Comparison of ENCODE assay signal across 8 cellular contexts in genomic region chr3:136862611-136862951, GRCh38. TPM values are rescaled to one million over a fixed set of nuclear protein-coding genes. Genes with fewer than 3 reads are reported as not detected.
DNase-seq lines count a peak whose midpoint lies in the region; ATAC-seq, FAIRE-seq and TF ChIP-seq lines count a peak whose summit lies in the region.

No MANE protein-coding gene starts in this region.

- CTCF ChIA-PET in K562 (lab: Yijun Ruan, JAX; ENCODE audit: low intra/inter-chr PET ratio), result no interaction called here

- H3K9me3 ChIP-seq in K562 (replicated peaks; ENCODE audit: control insufficient read depth, insufficient read depth, low read depth, low read length) (no peaks in the 10 kb centered on the region), iPS-18c (ENCODE audit: control insufficient read depth, insufficient read depth, low read length) (no peaks in the 10 kb centered on the region), small intestine (ENCODE audit: control insufficient read depth, low read depth) (no peaks in the 10 kb centered on the region)

- no TSS peak for BruUV-seq in K562 (replicated peaks; lab: Mats Ljungman, UMichigan)

- intact Hi-C loops in K562 (cut with micrococcal nuclease), result loop anchor here (2.0 to 5.0 kb wide), 3 partner anchors 95 to 152 kb away; partner anchors contain the start of genes IL20RB and STAG1

- TF ChIP-seq CTCF in K562 (IDR thresholded peaks at IDR 0.05 in 2 of 3, conservative IDR thresholded peaks at IDR 0.05 in 1 of 3; ENCODE audit: insufficient read depth in 2 of 3, low read depth in 1 of 3, low read length in 3 of 3), result no peak

- WGBS in K562 (ENCODE audit: insufficient coverage, low coverage, missing lambda C conversion rate), result 0% methylated on average over 3 of the region's 29 CpGs
- 0 to 1% (median 0%) methylated on average over 15 to 29 of the region's 29 CpGs for WGBS in small intestine, 3 donors

- H3K4me3 ChIP-seq in Jurkat, Clone E6-1 (ENCODE audit: low read length), result peak overlapping the region; percentile 91
- H3K4me3 ChIP-seq in K562, result peak overlapping the region; percentile 97
- peak overlapping the region; percentile 94 for H3K4me3 ChIP-seq in iPS-18c (ENCODE audit: insufficient read depth, low read depth, low read length)
- peak overlapping the region; percentile 74 to 81 for H3K4me3 ChIP-seq in small intestine (ENCODE audit: low read depth in 1 of 2, low read length in 2 of 2)

- no peak for TF ChIP-seq EP300 in K562 (IDR thresholded peaks at IDR 0.05; ENCODE audit: low read length)

- TF ChIP-seq RAD21 in K562 (CRISPR knock-in tag; conservative IDR thresholded peaks at IDR 0.05 in 1 of 2, IDR thresholded peaks at IDR 0.05 in 1 of 2), result no peak

- peak overlapping the region; percentile 87 for H3K4me2 ChIP-seq in K562 (ENCODE audit: insufficient read depth, low read length)

- TF ChIP-seq POLR2A in K562 (conservative IDR thresholded peaks at IDR 0.05), result no peak

- no peaks in the 10 kb centered on the region for H3K9me1 ChIP-seq in K562 (ENCODE audit: control insufficient read depth, insufficient read depth, low read length)

- ATAC-seq in GM21619 (IDR thresholded peaks at IDR 0.05; ENCODE audit: unreplicated experiment) (peak; percentile 18), K562 (peak; percentile 67)

- H3K9ac ChIP-seq in K562 (ENCODE audit: insufficient read depth in 1 of 2, low read depth in 2 of 2, low read length in 2 of 2), result peak overlapping the region; percentile 85 to 99

- peaks cover 8% of the 10 kb centered on the region; the same call in 2 of the 3 replicates for H3K36me3 ChIP-seq in K562 (ENCODE audit: control insufficient read depth, insufficient read depth, low read length)
- no peaks in the 10 kb centered on the region for H3K36me3 ChIP-seq in small intestine (ENCODE audit: control insufficient read depth in 2 of 2, insufficient read depth in 2 of 2, low read length in 2 of 2)

- FAIRE-seq in K562 (lab: Jason Lieb, UNC) (no peak), small intestine (lab: Jason Lieb, UNC) (no peak)

- in situ Hi-C loops in SK-MEL-5 (cut with HindIII; ENCODE audit: low pct_unique_long_range_greater_than_20kb, low sequenced_read_pairs), result no loop called here
- in situ Hi-C loops in K562 (cut with MboI), result no loop called here

- DNase-seq in DMS79 (lab: John Stamatoyannopoulos, UW) (peak; percentile 44), SK-MEL-5 (ENCODE audit: low read depth, low spot score) (peak; percentile 59), K562 (ENCODE audit: extremely low read depth in 1 of 4, low spot score in 3 of 4) (peak; percentile 34 to 64 (median 49)), small intestine (peak; percentile 51), superior temporal gyrus (ENCODE audit: extremely low spot score) (no peak)
- DNase-seq in Jurkat, Clone E6-1 (ENCODE audit: low read depth, low spot score), result no peak

- no peaks in the 10 kb centered on the region; the same call in 1 of the 2 replicates for H4K20me1 ChIP-seq in K562 (replicated peaks; ENCODE audit: control insufficient read depth, insufficient read depth, low read length)

- H2AFZ ChIP-seq in K562 (ENCODE audit: low read depth, low read length), result peak overlapping the region; percentile 93

- H3K79me2 ChIP-seq in K562 (ENCODE audit: control insufficient read depth, insufficient read depth, low read length), result peaks cover 85% of the 10 kb centered on the region

- peaks cover 8 to 16% of the 10 kb centered on the region in 2 experiments; a peak in 4 of 5 replicates for H3K4me1 ChIP-seq in K562 (replicated peaks in 1 of 2; ENCODE audit: control insufficient read depth in 2 of 2, insufficient read depth in 2 of 2, low read length in 2 of 2)
- peaks cover 0 to 5% of the 10 kb centered on the region in 2 donors for H3K4me1 ChIP-seq in small intestine (ENCODE audit: control insufficient read depth in 2 of 2, insufficient read depth in 1 of 2, low read depth in 1 of 2, low read length in 1 of 2)

- POLR2A ChIA-PET in K562 (lab: Yijun Ruan, JAX), result interaction anchor here (0.7 to 1.6 kb wide), 7 partner anchors 10 to 269 kb away, joined by 3 to 8 read pairs (median 4); partner anchors contain the start of gene STAG1

- H3K27me3 ChIP-seq in K562 (ENCODE audit: control insufficient read depth in 2 of 2, insufficient read depth in 2 of 2, low read length in 2 of 2) (no peaks in the 10 kb centered on the region), small intestine (ENCODE audit: control insufficient read depth in 2 of 2, insufficient read depth in 2 of 2, low read length in 2 of 2) (no peaks in the 10 kb centered on the region)

- H3K27ac ChIP-seq in K562 (ENCODE audit: extremely low read depth, low read depth, low read length), result peak overlapping the region; percentile 94
- H3K27ac ChIP-seq in small intestine (ENCODE audit: low read depth in 1 of 2, low read length in 1 of 2), result peak overlapping the region; percentile 76 to 93

TF ChIP-seq in K562, 482 proteins besides CTCF, POLR2A, EP300 and RAD21 (continues in another document):
- TF ChIP-seq TAF1 (IDR thresholded peaks at IDR 0.05; ENCODE audit: control insufficient read depth, extremely low read depth, insufficient read depth, low read length, severe bottlenecking) (peak; percentile 28), RBFOX2 (IDR thresholded peaks at IDR 0.05; ENCODE audit: low read depth, low read length) (peak; percentile 54), SAP30 (IDR thresholded peaks at IDR 0.05; ENCODE audit: borderline replicate concordance, insufficient read depth, low read depth, low read length, poor library complexity, severe bottlenecking) (peak; percentile 12), TCF7 (IDR thresholded peaks at IDR 0.05; ENCODE audit: borderline replicate concordance) (peak; percentile 18; the same call in 1 of the 2 replicates), FOXK1 (CRISPR knock-in tag; IDR thresholded peaks at IDR 0.05; ENCODE audit: borderline replicate concordance) (peak; percentile 68; the same call in 1 of the 2 replicates), CBX3 (IDR thresholded peaks at IDR 0.05; ENCODE audit: borderline replicate concordance in 1 of 2, low read length in 2 of 2) (no peak)

RNA-seq across cellular contexts. Expression of gene NCK1, which starts 0.6 kb away (rescaled TPM):
- polyA plus RNA-seq in Jurkat, Clone E6-1 (2012; ENCODE audit: insufficient read depth, insufficient read length), result 66.4 TPM
- 40.0 and 43.8 TPM in 2 replicates for total RNA-seq in SK-MEL-5 (2014; rRNA removed; shearing (Covaris generic))
- 36.1 and 39.9 TPM in 2 replicates for polyA plus RNA-seq in SK-MEL-5 (2015; cell fraction: cytosol; rRNA removed)
- 18.6 and 20.2 TPM in 2 replicates for polyA plus RNA-seq in SK-MEL-5 (2015; cell fraction: nucleus; rRNA removed)
- total RNA-seq in K562 (2011; cell fraction: chromatin; rRNA removed; ENCODE audit: low replicate concordance), result 18.7 and 56.8 TPM in 2 replicates
- 11.3 and 15.9 TPM in 2 replicates for total RNA-seq in K562 (2011; cell fraction: nucleolus; rRNA removed)
- 30.7 and 64.5 TPM in 2 replicates for total RNA-seq in K562 (2011; cell fraction: nucleoplasm; rRNA removed)
- total RNA-seq in K562 (2014; rRNA removed) (14.9 and 23.2 TPM in 2 replicates), K562 (2014; rRNA removed; fragmentation: Illumina TruSeq; extraction: Trizol) (24.4 and 25.0 TPM in 2 replicates), K562 (2015; rRNA removed; fragmentation: Illumina TruSeq; extraction: Trizol) (23.2 and 27.1 TPM in 2 replicates), K562 (2021) (22.6 and 23.2 TPM in 2 replicates)
- polyA plus RNA-seq in K562 (2011; rRNA removed) (22.9 and 30.5 TPM in 2 replicates), K562 (2014; fragmentation: Illumina TruSeq; extraction: Trizol) (26.4 and 30.0 TPM in 2 replicates), K562 (2014; fragmentation: Nextera tagmentation; extraction: Ambion mirVana) (10 to 100 TPM; 17.3 to 24.4 TPM), K562 (2014; rRNA removed) (22.2 and 25.7 TPM in 2 replicates), small intestine (10 to 100 TPM in 2 of 3 donors, 1 to 10 TPM in 1; 8.9 to 17.7 (median 12.7) TPM)
- polyA plus RNA-seq in K562 (2011; cell fraction: cytosol; rRNA removed), result 4.0 and 8.7 TPM in 2 replicates
- 6.3 and 11.6 TPM in 2 replicates for polyA plus RNA-seq in K562 (2011; cell fraction: nucleus; rRNA removed)
- 17.4 and 19.4 TPM in 2 replicates for polyA plus RNA-seq in K562 (2012)
- polyA minus RNA-seq in K562 (2011; rRNA and poly(A)+ RNA removed), result 46.4 and 62.6 TPM in 2 replicates
- 13.9 and 16.8 TPM in 2 replicates for polyA minus RNA-seq in K562 (2011; cell fraction: cytosol; rRNA and poly(A)+ RNA removed)
- polyA minus RNA-seq in K562 (2011; cell fraction: nucleus; rRNA and poly(A)+ RNA removed), result 18.2 and 29.5 TPM in 2 replicates

RNA-seq across cellular contexts. Expression of gene SLC35G2, which starts 43.7 kb away (rescaled TPM):
- polyA plus RNA-seq in Jurkat, Clone E6-1 (2012; ENCODE audit: insufficient read depth, insufficient read length), result 5.8 TPM
- 18.5 and 22.7 TPM in 2 replicates for total RNA-seq in SK-MEL-5 (2014; rRNA removed; shearing (Covaris generic))
- 12.4 TPM in 2 replicates for polyA plus RNA-seq in SK-MEL-5 (2015; cell fraction: cytosol; rRNA removed)
- 10.5 and 13.5 TPM in 2 replicates for polyA plus RNA-seq in SK-MEL-5 (2015; cell fraction: nucleus; rRNA removed)
- total RNA-seq in K562 (2011; cell fraction: chromatin; rRNA removed; ENCODE audit: low replicate concordance), result 7.0 and 14.8 TPM in 2 replicates
- 5.0 and 6.0 TPM in 2 replicates for total RNA-seq in K562 (2011; cell fraction: nucleolus; rRNA removed)
- total RNA-seq in K562 (2011; cell fraction: nucleoplasm; rRNA removed), result 9.5 and 10.6 TPM in 2 replicates
- total RNA-seq in K562 (2014; rRNA removed) (2.1 and 3.6 TPM in 2 replicates), K562 (2014; rRNA removed; fragmentation: Illumina TruSeq; extraction: Trizol) (3.2 and 4.3 TPM in 2 replicates), K562 (2015; rRNA removed; fragmentation: Illumina TruSeq; extraction: Trizol) (2.8 and 3.8 TPM in 2 replicates), K562 (2021) (2.1 and 3.1 TPM in 2 replicates)
- polyA plus RNA-seq in K562 (2011; rRNA removed) (4.5 and 5.9 TPM in 2 replicates), K562 (2014; fragmentation: Illumina TruSeq; extraction: Trizol) (2.6 and 3.0 TPM in 2 replicates), K562 (2014; fragmentation: Nextera tagmentation; extraction: Ambion mirVana) (1 to 10 TPM; 2.8 to 3.1 TPM), K562 (2014; rRNA removed) (2.7 and 3.3 TPM in 2 replicates), small intestine (1 to 10 TPM in 1 of 3 donors, not detected in 2; 5.1 TPM)
- polyA plus RNA-seq in K562 (2011; cell fraction: cytosol; rRNA removed), result 1.5 and 3.7 TPM in 2 replicates
- polyA plus RNA-seq in K562 (2011; cell fraction: nucleus; rRNA removed), result 4.5 and 5.1 TPM in 2 replicates
- polyA plus RNA-seq in K562 (2012), result 2.3 and 2.6 TPM in 2 replicates
- 3.9 and 5.0 TPM in 2 replicates for polyA minus RNA-seq in K562 (2011; rRNA and poly(A)+ RNA removed)
- polyA minus RNA-seq in K562 (2011; cell fraction: cytosol; rRNA and poly(A)+ RNA removed), result 0.91 and 2.0 TPM in 2 replicates
- polyA minus RNA-seq in K562 (2011; cell fraction: nucleus; rRNA and poly(A)+ RNA removed), result 3.2 and 3.5 TPM in 2 replicates

Comparison
In these comparisons a context has a peak if more than half of its experiments do, and no peak if none do; other contexts are left out.
1. DNase-seq: peak in DMS79 (single experiment), SK-MEL-5 (single experiment), K562 (4 of 4) and small intestine (single experiment); none in Jurkat, Clone E6-1 (single experiment) and superior temporal gyrus (single experiment).
2. Peak in every context shown above with its lines, with median percentiles within 50 percentile points of each other: H3K4me3 ChIP-seq.